In the genomic region with DNA sequence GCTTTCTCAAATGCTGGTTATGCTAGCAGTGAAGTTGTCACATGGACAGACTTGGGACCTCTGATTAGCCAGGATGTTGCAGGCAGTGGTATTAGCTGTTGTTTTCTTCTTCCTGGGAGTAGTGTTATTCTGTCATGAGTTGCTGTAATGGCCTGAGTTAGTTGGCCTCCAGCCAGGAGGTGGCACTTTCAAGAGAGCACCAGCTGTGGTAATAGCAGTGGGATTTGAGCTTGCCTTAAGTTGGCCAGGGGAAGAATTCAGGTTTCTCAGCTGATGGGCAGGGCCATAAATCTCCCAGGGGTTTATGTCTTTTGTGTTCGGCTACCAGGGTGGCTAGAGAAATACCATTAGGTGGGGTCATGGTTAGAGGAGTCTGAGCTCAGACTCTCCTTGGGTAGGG, we compare ENCODE assay signal across 16 cellular contexts.
"Had no signal": no experiment of that assay in that cellular context is flagged by ENCODE, and none has a peak within 500 bp of the region (broad histone marks: within the 10 kb centered on the region; RNA-seq: fewer than 3 reads in every experiment).

No MANE protein-coding gene starts in this region.

- H3K9me3 ChIP-seq: gastrocnemius medialis, ovary, sigmoid colon, thyroid gland had no signal

- DNase-seq: activated B cell treated with CpG ODN at 0.5 μM for 24 hours; activated CD4-positive, alpha-beta memory T cell treated with anti-CD3 and anti-CD28 coated beads for 36 hours; activated CD4-positive, alpha-beta T cell treated with anti-CD3 and anti-CD28 coated beads for 4 hours; activated T-cell treated with anti-CD3 and anti-CD28 coated beads for 4 hours; effector CD8-positive, alpha-beta T cell; gastrocnemius medialis; head of caudate nucleus; natural killer cell; ovary; psoas muscle; sigmoid colon; stimulated activated naive B cell treated with anti-CD40 and anti-IgM and Interleukin-4, amounts not matched to agents 10 μg/mL and 1 μg/mL and 100 μg/mL, for 72 hours; thyroid gland had no signal

- H3K27ac ChIP-seq: cardiac muscle cell, gastrocnemius medialis, ovary, psoas muscle, sigmoid colon, thyroid gland had no signal

- H3K36me3 ChIP-seq: cardiac muscle cell, gastrocnemius medialis, ovary, sigmoid colon, thyroid gland had no signal

- H3K4me1 ChIP-seq: gastrocnemius medialis, psoas muscle, sigmoid colon, thyroid gland had no signal

- H3K27me3 ChIP-seq: cardiac muscle cell, gastrocnemius medialis, ovary, sigmoid colon, thyroid gland had no signal

- H3K4me3 ChIP-seq: cardiac muscle cell, gastrocnemius medialis, lung, ovary, psoas muscle, sigmoid colon, thyroid gland had no signal

- ATAC-seq: esophagus mucosa; gastrocnemius medialis; natural killer cell; psoas muscle; stimulated activated naive B cell treated with anti-CD40 and anti-IgM and Interleukin-4, amounts not matched to agents 10 μg/mL and 1 μg/mL and 100 μg/mL, for 72 hours had no signal
